In genomic region chr2:11829324-11829946, GRCh38 we compare ENCODE assay signal across 8 cellular contexts.
A peak's percentile ranks its signal among the peaks of the same experiment; 100 is the strongest.
DNase-seq lines count a peak whose midpoint lies in the region; ATAC-seq, FAIRE-seq and TF ChIP-seq lines count a peak whose summit lies in the region.

No MANE protein-coding gene starts in this region.

- H3K4me2 ChIP-seq in K562 (ENCODE audit: insufficient read depth, low read length): peak overlapping the region; percentile 88

- no peaks in the 10 kb centered on the region for H3K9me3 ChIP-seq in K562 (replicated peaks; ENCODE audit: control insufficient read depth, insufficient read depth, low read depth, low read length)
- H3K9me3 ChIP-seq in iPS DF 6.9 (ENCODE audit: control insufficient read depth, insufficient read depth, low read length): no peaks in the 10 kb centered on the region
- no peaks in the 10 kb centered on the region for H3K9me3 ChIP-seq in gastrocnemius medialis

- BruUV-seq in K562 (replicated peaks; lab: Mats Ljungman, UMichigan): no TSS peak

- CTCF ChIA-PET in K562 (lab: Yijun Ruan, JAX; ENCODE audit: low intra/inter-chr PET ratio): interaction anchor here (0.6 to 4.0 kb wide), 10 partner anchors 9 to 1177 kb away, joined by 3 to 35 read pairs (median 4); partner anchors contain the start of gene TRIB2

- H3K36me3 ChIP-seq in K562 (ENCODE audit: control insufficient read depth, insufficient read depth, low read length) (peaks cover 28% of the 10 kb centered on the region), iPS DF 6.9 (ENCODE audit: control insufficient read depth, insufficient read depth, low read length) (peaks cover 9% of the 10 kb centered on the region), gastrocnemius medialis (peaks cover 0 to 37% of the 10 kb centered on the region in 2 donors)

- in situ Hi-C loops in K562 (cut with MboI) (loop anchor here (5.0 kb wide), 2 partner anchors 888 to 1183 kb away; partner anchors contain the start of gene TRIB2), gastrocnemius medialis (cut with MboI; ENCODE audit: low sequenced_read_pairs in 4 of 4) (no loop called here)

- FAIRE-seq in K562 (lab: Jason Lieb, UNC): no peak

- no peaks in the 10 kb centered on the region for H3K9me1 ChIP-seq in K562 (ENCODE audit: control insufficient read depth, insufficient read depth, low read length)

- intact Hi-C loops in K562 (cut with micrococcal nuclease): loop anchor here (1.0 kb wide), 1 partner anchor 1178 kb away; no protein-coding TSS in a partner anchor
- intact Hi-C loops in gastrocnemius medialis (cut with DNase I; ENCODE audit: low total_unique reads): no loop called here

- H3K4me1 ChIP-seq in K562 (replicated peaks in 1 of 2; ENCODE audit: control insufficient read depth in 2 of 2, insufficient read depth in 2 of 2, low read length in 2 of 2) (peaks cover 10 to 26% of the 10 kb centered on the region in 2 experiments), iPS DF 6.9 (ENCODE audit: control insufficient read depth, insufficient read depth, low read length) (peaks cover 5% of the 10 kb centered on the region; the same call in 1 of the 2 replicates), gastrocnemius medialis (peaks cover 22 to 29% of the 10 kb centered on the region in 2 donors)

- no peak for TF ChIP-seq EP300 in K562 (IDR thresholded peaks at IDR 0.05; ENCODE audit: low read length)

- H3K27ac ChIP-seq in K562 (ENCODE audit: extremely low read depth, low read depth, low read length) (peak overlapping the region; percentile 89), iPS DF 6.9 (ENCODE audit: low read length) (peak overlapping the region; percentile 5), gastrocnemius medialis (peak overlapping the region; percentile 70 to 79 (median 72))

- H3K4me3 ChIP-seq in K562: peak overlapping the region; percentile 31
- H3K4me3 ChIP-seq in iPS DF 6.9 (ENCODE audit: low read length): no peak overlapping the region
- peak overlapping the region in 2 of 4 donors; percentile 23 to 37 for H3K4me3 ChIP-seq in gastrocnemius medialis

- 15% methylated on average over 11 of the region's 11 CpGs for WGBS in K562 (ENCODE audit: insufficient coverage, low coverage, missing lambda C conversion rate)
- no CpG with 5 or more reads among the region's 11 CpGs for WGBS in iPS DF 6.9 (ENCODE audit: insufficient coverage, insufficient read length)

- peak overlapping the region; percentile 92 for H2AFZ ChIP-seq in K562 (ENCODE audit: low read depth, low read length)

- H4K20me1 ChIP-seq in K562 (replicated peaks; ENCODE audit: control insufficient read depth, insufficient read depth, low read length): no peaks in the 10 kb centered on the region

- no peaks in the 10 kb centered on the region for H3K27me3 ChIP-seq in K562 (ENCODE audit: control insufficient read depth in 2 of 2, insufficient read depth in 2 of 2, low read length in 2 of 2)
- no peaks in the 10 kb centered on the region for H3K27me3 ChIP-seq in iPS DF 6.9 (ENCODE audit: control insufficient read depth, insufficient read depth, low read length)
- no peaks in the 10 kb centered on the region for H3K27me3 ChIP-seq in gastrocnemius medialis

- peak overlapping the region; percentile 59 to 84; a peak in 3 of 4 replicates for H3K9ac ChIP-seq in K562 (ENCODE audit: insufficient read depth in 1 of 2, low read depth in 2 of 2, low read length in 2 of 2)

- TF ChIP-seq RAD21 in K562 (CRISPR knock-in tag; conservative IDR thresholded peaks at IDR 0.05 in 1 of 2, IDR thresholded peaks at IDR 0.05 in 1 of 2): peak; percentile 82 to 87

- POLR2A ChIA-PET in K562 (lab: Yijun Ruan, JAX): interaction anchor here (0.6 to 1.2 kb wide), 9 partner anchors 9 to 886 kb away, joined by 3 to 5 read pairs (median 3); no protein-coding TSS in a partner anchor

- peak; percentile 24 for ATAC-seq in HG02678 (IDR thresholded peaks at IDR 0.05; ENCODE audit: unreplicated experiment)
- peak; percentile 73 for ATAC-seq in K562
- ATAC-seq in gastrocnemius medialis: peak; percentile 19 to 22

- H3K79me2 ChIP-seq in K562 (ENCODE audit: control insufficient read depth, insufficient read depth, low read length): no peaks in the 10 kb centered on the region

- DNase-seq in NCI-H1105 (lab: John Stamatoyannopoulos, UW) (peak; percentile 77), T-helper 22 cell (ENCODE audit: low read depth) (peak; percentile 15), K562 (ENCODE audit: extremely low read depth in 1 of 4, low spot score in 3 of 4) (peak; percentile 58 to 81 (median 68)), iPS DF 6.9 (ENCODE audit: low read depth, low spot score) (peak; percentile 67), gastrocnemius medialis (no peak), cerebellar nuclear complex (lab: John Stamatoyannopoulos, UW) (no peak)

- TF ChIP-seq POLR2A in K562 (conservative IDR thresholded peaks at IDR 0.05) (no peak), gastrocnemius medialis (IDR thresholded peaks at IDR 0.05) (no peak)

- TF ChIP-seq CTCF in GM12873 (IDR thresholded peaks at IDR 0.05; ENCODE audit: insufficient read depth, low read depth, low read length, missing control alignments) (peak; percentile 65), K562 (IDR thresholded peaks at IDR 0.05 in 2 of 3, conservative IDR thresholded peaks at IDR 0.05 in 1 of 3; ENCODE audit: insufficient read depth in 2 of 3, low read depth in 1 of 3, low read length in 3 of 3) (peak; percentile 70 to 81 (median 75)), gastrocnemius medialis (IDR thresholded peaks at IDR 0.05 in 4 of 5, conservative IDR thresholded peaks at IDR 0.05 in 1 of 5) (peak; percentile 21 to 48 (median 34))

TF ChIP-seq in K562, 482 proteins besides CTCF, POLR2A, EP300 and RAD21 (continues in another document):
- TF ChIP-seq ZNF592 (IDR thresholded peaks at IDR 0.05) (0 out of 2 replicates have a peak, but pooled peaks have one; percentile 12), CC2D1A (IDR thresholded peaks at IDR 0.05) (0 out of 2 replicates have a peak, but pooled peaks have one; percentile 57), BRD9 (IDR thresholded peaks at IDR 0.05; ENCODE audit: low read depth, partially characterized antibody) (peak; percentile 35), CREB1 (IDR thresholded peaks at IDR 0.05) (0 out of 2 replicates have a peak, but pooled peaks have one; percentile 11), CREB1 (CRISPR knock-in tag; IDR thresholded peaks at IDR 0.05) (no peak), SNAPC5 (CRISPR knock-in tag; IDR thresholded peaks at IDR 0.05) (no peak), RB1 (IDR thresholded peaks at IDR 0.05; ENCODE audit: low read depth) (0 out of 2 replicates have a peak, but pooled peaks have one; percentile 18), VEZF1 (CRISPR knock-in tag; IDR thresholded peaks at IDR 0.05) (peak; percentile 34; the same call in 1 of the 2 replicates), ZNF639 (CRISPR knock-in tag; conservative IDR thresholded peaks at IDR 0.05 in 1 of 2, IDR thresholded peaks at IDR 0.05 in 1 of 2) (0 out of 4 replicates have a peak, but pooled peaks of 1 of the 2 experiments have one; percentile 37), HNRNPH1 (optimal IDR thresholded peaks at IDR 0.05; ENCODE audit: low read depth, low read length) (no peak)

Comparison
In these comparisons a context has a peak if more than half of its experiments do, and no peak if none do; other contexts are left out.
1. ATAC-seq: peak in every context shown above with its lines; median percentile 73 in K562; 24 in HG02678; 20 in gastrocnemius medialis.
2. DNase-seq: peak in NCI-H1105 (single experiment), T-helper 22 cell (single experiment), K562 (4 of 4) and iPS DF 6.9 (single experiment); none in gastrocnemius medialis (0 of 2) and cerebellar nuclear complex (0 of 2).
3. H3K27ac ChIP-seq: peak in every context shown above with its lines; median percentile 89 in K562; 72 in gastrocnemius medialis; 5 in iPS DF 6.9.
4. Peak in every context shown above with its lines, with median percentiles within 50 percentile points of each other: CTCF ChIP-seq.